Comparison of ENCODE assay signal across 37 cellular contexts in genomic region chr6:31016659-31017299, GRCh38. TPM values are rescaled to one million over a fixed set of nuclear protein-coding genes. Genes with fewer than 3 reads are reported as not detected.
"Had no signal": no experiment of that assay in that cellular context is flagged by ENCODE, and none has a peak within 500 bp of the region (broad histone marks: within the 10 kb centered on the region; RNA-seq: fewer than 3 reads in every experiment).

No MANE protein-coding gene starts in this region.

- H3K27ac ChIP-seq: VCaP had no signal

- ATAC-seq: activated naive CD4-positive, alpha-beta T cell treated with anti-CD3 and anti-CD28 coated beads, Interleukin-2, amount 50 U/mL, for 72 hours; activated T-cell treated with anti-CD3 and anti-CD28 coated beads, Interleukin-2, amount 50 U/mL, for 4 hours; Panc1 had no signal

- FAIRE-seq: bronchial epithelial cell had no signal

- DNase-seq: activated B cell treated with CpG ODN at 0.5 μM for 24 hours; activated CD4-positive, alpha-beta memory T cell treated with anti-CD3 and anti-CD28 coated beads for 36 hours; activated CD4-positive, alpha-beta T cell treated with anti-CD3 and anti-CD28 coated beads for 4 hours; activated CD4-positive, alpha-beta T cell treated with anti-CD3 and anti-CD28 coated beads, Interleukin-2, amount 50 U/mL, for 1 hour; activated CD4-positive, CD25-positive, alpha-beta regulatory T cell treated with anti-CD3 and anti-CD28 coated beads, Interleukin-2, amount 50 U/mL, for 72 hours; activated gamma-delta T cell treated with Interleukin-2 at 50 U/mL for 16 hours; activated naive CD4-positive, alpha-beta T cell treated with anti-CD3 and anti-CD28 coated beads for 36 hours; activated T-cell treated with anti-CD3 and anti-CD28 coated beads for 4 hours; activated T-cell treated with anti-CD3 and anti-CD28 coated beads, Interleukin-2, amount 50 U/mL, for 4 hours; anterior cingulate cortex; caudate nucleus; cerebellar nuclear complex; KG1; NCI-H1048; NCI-H1105 treated with DMSO at 0.1 percent for 48 hours; NCI-H1436; NCI-H1694; NCI-H1930; NCI-H2081 treated with DMSO at 0.1 percent for 48 hours; NCI-H345; NCI-H524 treated with DMSO at 0.1 percent for 48 hours; SIG-M5; SW 1271; T-helper 1 cell; T-helper 2 cell; T-helper 9 cell had no signal

RNA-seq across cellular contexts. Expression of gene MUC22, which starts 6.5 kb away (rescaled TPM):
- total RNA-seq: activated B cell treated with CpG ODN at 0.5 μM for 24 hours; activated CD4-positive, alpha-beta memory T cell treated with anti-CD3 and anti-CD28 coated beads for 36 hours; activated naive CD4-positive, alpha-beta T cell treated with anti-CD3 and anti-CD28 coated beads for 36 hours; activated naive CD4-positive, alpha-beta T cell treated with anti-CD3 and anti-CD28 coated beads, Interleukin-2, amount 50 U/mL, for 72 hours; activated T-cell treated with anti-CD3 and anti-CD28 coated beads, Interleukin-2, amount 50 U/mL, for 4 hours; activated T-helper 1 cell treated with anti-CD3 and anti-CD28 coated beads, Interleukin-12 subunit alpha, Interleukin-12 subunit beta, Interleukin-2, Interleukin-4 antibody, amounts not matched to agents 30 ng/mL and 10 ng/mL and 1 ng/mL, durations not matched to agents 14 hours and 24 hours and 36 hours; LHCN-M2; M059J; NCI-H460; RPMI7951; SK-MEL-5 had no signal
- polyA plus RNA-seq: IgD-negative memory B cell had no signal

RNA-seq across cellular contexts. Expression of gene MUC21, which starts 33.3 kb away (rescaled TPM):
- total RNA-seq: activated B cell treated with CpG ODN at 0.5 μM for 24 hours; activated CD4-positive, alpha-beta memory T cell treated with anti-CD3 and anti-CD28 coated beads for 36 hours; activated naive CD4-positive, alpha-beta T cell treated with anti-CD3 and anti-CD28 coated beads for 36 hours; activated naive CD4-positive, alpha-beta T cell treated with anti-CD3 and anti-CD28 coated beads, Interleukin-2, amount 50 U/mL, for 72 hours; activated T-cell treated with anti-CD3 and anti-CD28 coated beads, Interleukin-2, amount 50 U/mL, for 4 hours; activated T-helper 1 cell treated with anti-CD3 and anti-CD28 coated beads, Interleukin-12 subunit alpha, Interleukin-12 subunit beta, Interleukin-2, Interleukin-4 antibody, amounts not matched to agents 30 ng/mL and 10 ng/mL and 1 ng/mL, durations not matched to agents 14 hours and 24 hours and 36 hours; LHCN-M2; M059J; NCI-H460; RPMI7951; SK-MEL-5 had no signal
- polyA plus RNA-seq: IgD-negative memory B cell had no signal
